ENCODE assay signal across 8 cellular contexts in genomic region chrX:46686003-46686645, GRCh38.
DNase-seq lines count a peak whose midpoint lies in the region; ATAC-seq and TF ChIP-seq lines count a peak whose summit lies in the region.

No MANE protein-coding gene starts in this region.

- no peaks in the 10 kb centered on the region for H3K9me3 ChIP-seq in psoas muscle

- no peaks in the 10 kb centered on the region for H3K27me3 Mint-ChIP-seq in activated CD8-positive, alpha-beta T cell treated with anti-CD3 and anti-CD28 coated beads, Interleukin-2, amount 10 ng/mL, durations not matched to agents 7 days and 5 days (ENCODE audit: low read depth)

- no peaks in the 10 kb centered on the region for H3K4me1 ChIP-seq in psoas muscle

- intact Hi-C loops in psoas muscle (cut with DNase I), result loop anchor here in 1 of 2 donors (5.0 kb wide), 1 partner anchor 129 kb away; no protein-coding TSS in a partner anchor

- H3K36me3 ChIP-seq in psoas muscle (ENCODE audit: insufficient read depth in 1 of 2, low read depth in 1 of 2), result no peaks in the 10 kb centered on the region

- TF ChIP-seq POLR2A in NB4 (IDR thresholded peaks at IDR 0.05; ENCODE audit: extremely low read depth, insufficient read length), result no peak

- H3K27me3 ChIP-seq in psoas muscle (ENCODE audit: insufficient read depth in 3 of 3, low read length in 2 of 3), result no peaks in the 10 kb centered on the region

- CTCF ChIA-PET in activated CD8-positive, alpha-beta T cell treated with anti-CD3 and anti-CD28 coated beads, Interleukin-2, amount 10 ng/mL, durations not matched to agents 7 days and 5 days (lab: Charles Lee), result interaction anchor here (0.7 to 2.4 kb wide), 10 partner anchors 8 to 124 kb away, joined by 3 to 7 read pairs (median 4); no protein-coding TSS in a partner anchor

- TF ChIP-seq CTCF in NB4 (IDR thresholded peaks at IDR 0.05; ENCODE audit: low read depth, low read length) (peak; percentile 49), foreskin fibroblast (IDR thresholded peaks at IDR 0.05; ENCODE audit: low read depth, low read length) (peak; percentile 47), psoas muscle (IDR thresholded peaks at IDR 0.05) (peak; percentile 59)

- POLR2A ChIA-PET in activated CD8-positive, alpha-beta T cell treated with anti-CD3 and anti-CD28 coated beads, Interleukin-2, amount 10 ng/mL, durations not matched to agents 7 days and 5 days (lab: Charles Lee), result interaction anchor here (0.6 kb wide), 1 partner anchor 124 kb away, joined by 3 read pairs; no protein-coding TSS in a partner anchor

- peak; percentile 57 for ATAC-seq in GM18502 (IDR thresholded peaks at IDR 0.05; ENCODE audit: poor library complexity, unreplicated experiment)
- no peak for ATAC-seq in activated CD8-positive, alpha-beta T cell treated with anti-CD3 and anti-CD28 coated beads, Interleukin-2, amount 10 ng/mL, durations not matched to agents 7 days and 5 days
- ATAC-seq in psoas muscle, result no peak

- H3K36me3 Mint-ChIP-seq in activated CD8-positive, alpha-beta T cell treated with anti-CD3 and anti-CD28 coated beads, Interleukin-2, amount 10 ng/mL, durations not matched to agents 7 days and 5 days (ENCODE audit: low read depth), result no peaks in the 10 kb centered on the region

- H3K27ac Mint-ChIP-seq in activated CD8-positive, alpha-beta T cell treated with anti-CD3 and anti-CD28 coated beads, Interleukin-2, amount 10 ng/mL, durations not matched to agents 7 days and 5 days, result no peak overlapping the region

- no peak overlapping the region for H3K4me3 Mint-ChIP-seq in activated CD8-positive, alpha-beta T cell treated with anti-CD3 and anti-CD28 coated beads, Interleukin-2, amount 10 ng/mL, durations not matched to agents 7 days and 5 days

- DNase-seq in CD1c-positive myeloid dendritic cell (ENCODE audit: extremely low spot score), result peak; percentile 45
- peak; percentile 53 for DNase-seq in NB4 (ENCODE audit: low read depth)
- peak; percentile 60 for DNase-seq in activated CD8-positive, alpha-beta T cell treated with anti-CD3 and anti-CD28 coated beads, Interleukin-2, amount 10 ng/mL, durations not matched to agents 7 days and 5 days
- DNase-seq in foreskin fibroblast, result peak in 1 of 2 donors; percentile 62
- no peak for DNase-seq in psoas muscle
- no peak for DNase-seq in NCI-H524 treated with DMSO at 0.1 percent for 48 hours (lab: John Stamatoyannopoulos, UW)
- no peak for DNase-seq in NCI-H226

- WGBS in psoas muscle, 3 donors, result 20 to 41% (median 22%) methylated on average over 5 of the region's 5 CpGs

- H3K9me3 Mint-ChIP-seq in activated CD8-positive, alpha-beta T cell treated with anti-CD3 and anti-CD28 coated beads, Interleukin-2, amount 10 ng/mL, durations not matched to agents 7 days and 5 days (ENCODE audit: insufficient read depth), result no peaks in the 10 kb centered on the region

- H3K4me3 ChIP-seq in NB4 (ENCODE audit: low read depth, low read length), result no peak overlapping the region
- no peak overlapping the region for H3K4me3 ChIP-seq in foreskin fibroblast (ENCODE audit: low read depth in 1 of 2, low read length in 2 of 2)
- H3K4me3 ChIP-seq in psoas muscle, result no peak overlapping the region

- peaks cover 7% of the 10 kb centered on the region for H3K4me1 Mint-ChIP-seq in activated CD8-positive, alpha-beta T cell treated with anti-CD3 and anti-CD28 coated beads, Interleukin-2, amount 10 ng/mL, durations not matched to agents 7 days and 5 days (ENCODE audit: low read depth)

- no peak overlapping the region for H3K27ac ChIP-seq in psoas muscle

Comparison
In these comparisons a context has a peak if more than half of its experiments do, and no peak if none do; other contexts are left out.
1. DNase-seq: peak in CD1c-positive myeloid dendritic cell (single experiment), NB4 (single experiment) and activated CD8-positive, alpha-beta T cell treated with anti-CD3 and anti-CD28 coated beads, Interleukin-2, amount 10 ng/mL, durations not matched to agents 7 days and 5 days (single experiment); none in psoas muscle (0 of 2), NCI-H524 treated with DMSO at 0.1 percent for 48 hours (single experiment) and NCI-H226 (single experiment).
2. Peak in every context shown above with its lines, with median percentiles within 50 percentile points of each other: CTCF ChIP-seq.